Comparison of ENCODE assay signal across 8 cellular contexts in genomic region chr3:195542261-195542660, GRCh38. TPM values are rescaled to one million over a fixed set of nuclear protein-coding genes. Genes with fewer than 3 reads are reported as not detected.
DNase-seq lines count a peak whose midpoint lies in the region; ATAC-seq and TF ChIP-seq lines count a peak whose summit lies in the region.

No MANE protein-coding gene starts in this region.

- H3K27me3 ChIP-seq in Panc1 (ENCODE audit: control insufficient read depth, insufficient read depth, low read length), result no peaks in the 10 kb centered on the region
- H3K27me3 ChIP-seq in osteoblast (ENCODE audit: insufficient read depth, low read length), result no peaks in the 10 kb centered on the region

- no peaks in the 10 kb centered on the region for H3K27me3 Mint-ChIP-seq in activated naive CD4-positive, alpha-beta T cell treated with anti-CD3 and anti-CD28 coated beads, Interleukin-2, amount 50 U/mL, for 24 hours

- intact Hi-C loops in Panc1 (cut with micrococcal nuclease; ENCODE audit: unreplicated experiment), result no loop called here

- H3K4me3 Mint-ChIP-seq in activated naive CD4-positive, alpha-beta T cell treated with anti-CD3 and anti-CD28 coated beads, Interleukin-2, amount 50 U/mL, for 24 hours, result peak overlapping the region; percentile 89

- ATAC-seq in Panc1 (no peak), GM18858 (IDR thresholded peaks at IDR 0.05; ENCODE audit: unreplicated experiment) (no peak), GM21576 (IDR thresholded peaks at IDR 0.05; ENCODE audit: unreplicated experiment) (no peak)

- H3K4me3 ChIP-seq in Panc1 (ENCODE audit: low read depth in 2 of 2, low read length in 2 of 2) (peak overlapping the region; percentile 56 to 95), epithelial cell of esophagus (ENCODE audit: low read length) (peak overlapping the region; percentile 84), osteoblast (ENCODE audit: insufficient read depth, low read length) (peak overlapping the region; percentile 81)

- no peak for DNase-seq in activated naive CD4-positive, alpha-beta T cell (lab: John Stamatoyannopoulos, UW)
- DNase-seq in Panc1 (ENCODE audit: low read depth, low spot score) (no peak), epithelial cell of esophagus (ENCODE audit: low read depth) (no peak), osteoblast (ENCODE audit: insufficient read length, low spot score, missing footprints) (no peak)
- no peak for DNase-seq in activated CD4-positive, alpha-beta T cell treated with anti-CD3 and anti-CD28 coated beads, Interleukin-2, amount 50 U/mL, for 4 hours

- H3K4me1 ChIP-seq in Panc1 (ENCODE audit: control insufficient read depth, insufficient read depth, low read length) (peaks cover 28% of the 10 kb centered on the region), osteoblast (ENCODE audit: insufficient read depth, low read length) (peaks cover 34% of the 10 kb centered on the region)

- peaks cover 77% of the 10 kb centered on the region for H3K4me1 Mint-ChIP-seq in activated naive CD4-positive, alpha-beta T cell treated with anti-CD3 and anti-CD28 coated beads, Interleukin-2, amount 50 U/mL, for 24 hours

- POLR2A ChIA-PET in Panc1 (lab: Charles Lee), result interaction anchor here (0.7 kb wide), 2 partner anchors 27 to 315 kb away, joined by 3 to 4 read pairs; no protein-coding TSS in a partner anchor

- no peaks in the 10 kb centered on the region for H3K9me3 ChIP-seq in Panc1 (ENCODE audit: control insufficient read depth, insufficient read depth, low read depth, low read length)
- H3K9me3 ChIP-seq in osteoblast (ENCODE audit: low read depth, low read length), result no peaks in the 10 kb centered on the region

- no peaks in the 10 kb centered on the region for H3K9me3 Mint-ChIP-seq in activated naive CD4-positive, alpha-beta T cell treated with anti-CD3 and anti-CD28 coated beads, Interleukin-2, amount 50 U/mL, for 24 hours

- TF ChIP-seq CTCF in Panc1 (IDR thresholded peaks at IDR 0.05) (no peak), epithelial cell of esophagus (IDR thresholded peaks at IDR 0.05; ENCODE audit: insufficient read depth, low read depth, low read length, missing control alignments) (no peak), osteoblast (IDR thresholded peaks at IDR 0.05; ENCODE audit: extremely low read depth, low read depth, low read length) (no peak)

- H3K27ac ChIP-seq in Panc1 (ENCODE audit: low read length) (peak overlapping the region; percentile 82), osteoblast (ENCODE audit: low read depth, low read length) (peak overlapping the region; percentile 77)

- BruUV-seq in Panc1 (replicated peaks; lab: Mats Ljungman, UMichigan), result TSS peak; percentile 79

- H3K36me3 ChIP-seq in Panc1 (ENCODE audit: control insufficient read depth, insufficient read depth, low read length), result no peaks in the 10 kb centered on the region
- no peaks in the 10 kb centered on the region for H3K36me3 ChIP-seq in osteoblast (ENCODE audit: insufficient read depth, low read length)

- H2AFZ ChIP-seq in osteoblast (ENCODE audit: low read length), result peak overlapping the region; percentile 90

- H3K4me2 ChIP-seq in osteoblast (ENCODE audit: insufficient read depth, low read length), result peak overlapping the region; percentile 91

- peak overlapping the region; percentile 92 for H3K27ac Mint-ChIP-seq in activated naive CD4-positive, alpha-beta T cell treated with anti-CD3 and anti-CD28 coated beads, Interleukin-2, amount 50 U/mL, for 24 hours

- in situ Hi-C loops in Panc1 (cut with HindIII; ENCODE audit: low pct_unique_long_range_greater_than_20kb, low sequenced_read_pairs), result no loop called here

- peaks cover 55% of the 10 kb centered on the region for H3K79me2 ChIP-seq in osteoblast (ENCODE audit: insufficient read depth, low read length)

- peaks cover 43% of the 10 kb centered on the region for H4K20me1 ChIP-seq in osteoblast (ENCODE audit: insufficient read depth, low read length)

- no peaks in the 10 kb centered on the region for H3K36me3 Mint-ChIP-seq in activated naive CD4-positive, alpha-beta T cell treated with anti-CD3 and anti-CD28 coated beads, Interleukin-2, amount 50 U/mL, for 24 hours

- CTCF ChIA-PET in Panc1 (lab: Charles Lee), result interaction anchor here (0.6 to 0.8 kb wide), 3 partner anchors 14 to 271 kb away, joined by 3 to 6 read pairs (median 4); partner anchors contain the start of gene XXYLT1

RNA-seq across cellular contexts. Expression of gene PPP1R2, which starts 0.9 kb away (rescaled TPM):
- 60.2 TPM for total RNA-seq in Panc1 (2021; ENCODE audit: unreplicated experiment)
- polyA plus RNA-seq in Panc1 (2012; ENCODE audit: insufficient read length), result 55.4 TPM
- total RNA-seq in osteoblast, result 89.3 and 203 TPM in 2 replicates

RNA-seq across cellular contexts. Expression of gene APOD, which starts 41.5 kb away (rescaled TPM):
- total RNA-seq in Panc1 (2021; ENCODE audit: unreplicated experiment), result not detected
- polyA plus RNA-seq in Panc1 (2012; ENCODE audit: insufficient read length), result not detected
- 0.88 and 1.4 TPM in 2 replicates for total RNA-seq in osteoblast
